ENCODE assay signal across 8 cellular contexts in genomic region chr19:54463531-54464043, GRCh38. TPM values are rescaled to one million over a fixed set of nuclear protein-coding genes. Genes with fewer than 3 reads are reported as not detected.
DNase-seq lines count a peak whose midpoint lies in the region; ATAC-seq and TF ChIP-seq lines count a peak whose summit lies in the region.

Gene LENG9 (minus strand): TSS chr19:54463778. CDS start chr19:54463526, 252 bp downstream.

- H3K27ac ChIP-seq in DOHH2 (ENCODE audit: low read depth, low read length) (peak within 1 kb of the TSS; percentile 81), KOPT-K1 (ENCODE audit: low read depth, low read length, poor library complexity, severe bottlenecking) (peak within 1 kb of the TSS; percentile 47)

- H3K27ac Mint-ChIP-seq in nephron = peak within 1 kb of the TSS; percentile 95 to 99 (median 97)

- H3K36me3 ChIP-seq in DOHH2 (ENCODE audit: control insufficient read depth, low read length) (peaks cover 36% of the 10 kb centered on the region), KOPT-K1 (ENCODE audit: insufficient read depth, low read length) (peaks cover 43% of the 10 kb centered on the region)

- ATAC-seq in GM21825 (IDR thresholded peaks at IDR 0.05; ENCODE audit: unreplicated experiment) = peak; percentile 42
- peak; percentile 66 for ATAC-seq in stimulated activated naive CD8-positive, alpha-beta T cell treated with anti-CD3 and anti-CD28 coated beads, Interleukin-15, Interleukin-2, amounts not matched to agents 100 U/mL and 50 U/mL, for 24 hours

- no peaks in the 10 kb centered on the region for H3K9me2 ChIP-seq in DOHH2 (replicated peaks; ENCODE audit: control insufficient read depth, low read length)

- peaks cover 18% of the 10 kb centered on the region for H3K79me2 ChIP-seq in DOHH2 (ENCODE audit: control insufficient read depth, low read length)

- H3K9me3 ChIP-seq in DOHH2 (ENCODE audit: control insufficient read depth, insufficient read depth, low read length) (no peaks in the 10 kb centered on the region), KOPT-K1 (ENCODE audit: insufficient read depth, low read length, poor library complexity, severe bottlenecking) (no peaks in the 10 kb centered on the region)

- H3K4me1 Mint-ChIP-seq in nephron = peaks cover 31% of the 10 kb centered on the region

- peak within 1 kb of the TSS; percentile 82 for H3K4me2 ChIP-seq in DOHH2 (ENCODE audit: low read length)

- no peaks in the 10 kb centered on the region for H3K9me3 Mint-ChIP-seq in nephron

- H3K4me1 ChIP-seq in DOHH2 (ENCODE audit: control insufficient read depth, low read length) = peaks cover 30% of the 10 kb centered on the region

- H3K27me3 ChIP-seq in DOHH2 (ENCODE audit: control insufficient read depth, low read length) = no peaks in the 10 kb centered on the region

- TF ChIP-seq CTCF in DOHH2 (IDR thresholded peaks at IDR 0.05; ENCODE audit: low read depth, low read length, poor library complexity, severe bottlenecking) (no peak), fibroblast of the aortic adventitia (IDR thresholded peaks at IDR 0.05; ENCODE audit: insufficient read depth, low read length) (no peak), nephron (IDR thresholded peaks at IDR 0.05; ENCODE audit: unreplicated experiment in 3 of 3) (no peak)

- peaks cover 4% of the 10 kb centered on the region for H3K27me3 Mint-ChIP-seq in nephron (ENCODE audit: low read depth)

- DNase-seq in RPMI8226 (peak; percentile 100), fibroblast of the aortic adventitia (ENCODE audit: low read depth) (peak; percentile 98)
- peak; percentile 97 for DNase-seq in activated effector memory CD4-positive, alpha-beta T cell treated with anti-CD3 and anti-CD28 coated beads, Interleukin-2, amount 50 U/mL, for 16 hours
- peak; percentile 98 for DNase-seq in stimulated activated naive CD8-positive, alpha-beta T cell treated with anti-CD3 and anti-CD28 coated beads, Interleukin-15, Interleukin-2, amounts not matched to agents 100 U/mL and 50 U/mL, for 24 hours

- H3K36me3 Mint-ChIP-seq in nephron (ENCODE audit: low read depth) = peaks cover 37% of the 10 kb centered on the region

- H3F3A ChIP-seq in DOHH2 (ENCODE audit: control insufficient read depth, insufficient read depth) = peaks cover 6% of the 10 kb centered on the region; the same call in 1 of the 2 replicates

- H4K20me1 ChIP-seq in DOHH2 (ENCODE audit: control insufficient read depth, insufficient read depth, low read depth, low read length) = no peaks in the 10 kb centered on the region; the same call in 1 of the 2 replicates

- H3K4me3 Mint-ChIP-seq in nephron = peak within 1 kb of the TSS; percentile 88

- peak within 1 kb of the TSS; percentile 80 for H3K4me3 ChIP-seq in DOHH2 (ENCODE audit: low read length)
- peak within 1 kb of the TSS; percentile 75 for H3K4me3 ChIP-seq in fibroblast of the aortic adventitia (ENCODE audit: low read depth, low read length)

RNA-seq across cellular contexts. Expression of gene LENG9, which starts in this region (rescaled TPM):
- total RNA-seq in fibroblast of the aortic adventitia (ENCODE audit: low replicate concordance) = 3.7 and 4.9 TPM in 2 replicates

Comparison
In these comparisons a context has a peak if more than half of its experiments do, and no peak if none do; other contexts are left out.
1. Peak in every context shown above with its lines: DNase-seq, ATAC-seq, H3K4me3 ChIP-seq and H3K27ac ChIP-seq.